Comparison of ENCODE assay signal across 28 cellular contexts in genomic region chr11:7245341-7245740, GRCh38. TPM values are rescaled to one million over a fixed set of nuclear protein-coding genes. Genes with fewer than 3 reads are reported as not detected.
"Had no signal": no experiment of that assay in that cellular context is flagged by ENCODE, and none has a peak within 500 bp of the region (broad histone marks: within the 10 kb centered on the region; RNA-seq: fewer than 3 reads in every experiment).

No MANE protein-coding gene starts in this region.

- H3K36me3 ChIP-seq: ascending aorta, breast epithelium, esophagus muscularis mucosa, gastrocnemius medialis, heart left ventricle had no signal

- H3K27me3 ChIP-seq: ascending aorta, breast epithelium, dorsolateral prefrontal cortex, gastrocnemius medialis had no signal

- H3K4me1 ChIP-seq: ascending aorta, breast epithelium, esophagus muscularis mucosa, gastrocnemius medialis, heart left ventricle had no signal

- H3K4me3 ChIP-seq: ascending aorta, breast epithelium, coronary artery, dorsolateral prefrontal cortex, esophagus muscularis mucosa, gastrocnemius medialis, heart left ventricle had no signal

- H3K27ac ChIP-seq: ascending aorta, breast epithelium, coronary artery, dorsolateral prefrontal cortex, esophagus muscularis mucosa, foreskin keratinocyte, gastrocnemius medialis, heart left ventricle had no signal

- ATAC-seq: activated CD4-positive, alpha-beta T cell treated with anti-CD3 and anti-CD28 coated beads for 36 hours; activated CD8-positive, alpha-beta memory T cell treated with anti-CD3 and anti-CD28 coated beads, Interleukin-2, amount 10 ng/mL, durations not matched to agents 7 days and 5 days; activated CD8-positive, alpha-beta T cell treated with anti-CD3 and anti-CD28 coated beads, Interleukin-2, amount 10 ng/mL, durations not matched to agents 7 days and 5 days; activated naive CD4-positive, alpha-beta T cell treated with anti-CD3 and anti-CD28 coated beads, Interleukin-2, amount 50 U/mL, for 72 hours; activated T-cell treated with anti-CD3 and anti-CD28 coated beads, Interleukin-2, amount 50 U/mL, for 72 hours; effector memory CD8-positive, alpha-beta T cell; gastrocnemius medialis; heart left ventricle had no signal

- DNase-seq: activated CD4-positive, alpha-beta memory T cell treated with anti-CD3 and anti-CD28 coated beads for 36 hours; activated CD4-positive, alpha-beta T cell treated with anti-CD3 and anti-CD28 coated beads for 36 hours; activated CD4-positive, CD25-positive, alpha-beta regulatory T cell; activated CD4-positive, CD25-positive, alpha-beta regulatory T cell treated with anti-CD3 and anti-CD28 coated beads, Interleukin-2, amount 50 U/mL, for 72 hours; activated CD8-positive, alpha-beta memory T cell treated with anti-CD3 and anti-CD28 coated beads, Interleukin-2, amount 10 ng/mL, durations not matched to agents 7 days and 5 days; activated CD8-positive, alpha-beta memory T cell treated with anti-CD3 and anti-CD28 coated beads, Interleukin-2, amount 50 U/mL, for 4 hours; activated CD8-positive, alpha-beta T cell treated with anti-CD3 and anti-CD28 coated beads, Interleukin-2, amount 10 ng/mL, durations not matched to agents 7 days and 5 days; activated gamma-delta T cell; activated naive CD4-positive, alpha-beta T cell; activated naive CD4-positive, alpha-beta T cell treated with anti-CD3 and anti-CD28 coated beads, Interleukin-2, amount 10 ng/mL, durations not matched to agents 7 days and 5 days; activated naive CD8-positive, alpha-beta T cell treated with anti-CD3 and anti-CD28 coated beads, Interleukin-2, amount 10 ng/mL, durations not matched to agents 7 days and 5 days; activated T-cell treated with anti-CD3 and anti-CD28 coated beads, Interleukin-2, amount 50 U/mL, for 1 hour; activated T-cell treated with anti-CD3 and anti-CD28 coated beads, Interleukin-2, amount 50 U/mL, for 72 hours; dorsolateral prefrontal cortex; effector memory CD8-positive, alpha-beta T cell; erythroblast; foreskin keratinocyte; gastrocnemius medialis; glutamatergic neuron; heart left ventricle; T-helper 2 cell had no signal

- H3K9me3 ChIP-seq: ascending aorta, esophagus muscularis mucosa, gastrocnemius medialis had no signal

RNA-seq across cellular contexts. Expression of gene SYT9, which starts 6.4 kb away (rescaled TPM):
- total RNA-seq: activated CD4-positive, alpha-beta memory T cell treated with anti-CD3 and anti-CD28 coated beads for 36 hours; activated CD4-positive, alpha-beta T cell treated with anti-CD3 and anti-CD28 coated beads for 36 hours; activated CD4-positive, alpha-beta T cell treated with anti-CD3 and anti-CD28 coated beads, Interleukin-2, amount 10 ng/mL, durations not matched to agents 24 days and 14 days; activated CD8-positive, alpha-beta memory T cell treated with anti-CD3 and anti-CD28 coated beads for 36 hours; activated CD8-positive, alpha-beta memory T cell treated with anti-CD3 and anti-CD28 coated beads, Interleukin-2, amount 10 ng/mL, durations not matched to agents 7 days and 5 days; activated CD8-positive, alpha-beta T cell treated with anti-CD3 and anti-CD28 coated beads, Interleukin-2, amount 10 ng/mL, durations not matched to agents 7 days and 5 days; activated naive CD8-positive, alpha-beta T cell treated with anti-CD3 and anti-CD28 coated beads, Interleukin-2, amount 10 ng/mL, durations not matched to agents 7 days and 5 days; activated T-cell treated with anti-CD3 and anti-CD28 coated beads, Interleukin-2, amount 50 U/mL, for 72 hours; foreskin keratinocyte had no signal
